10 cellular contexts compared by ENCODE assay signal in genomic region chr22:29912605-29913398, GRCh38. TPM values are rescaled to one million over a fixed set of nuclear protein-coding genes. Genes with fewer than 3 reads are reported as not detected.
DNase-seq lines count a peak whose midpoint lies in the region; ATAC-seq and TF ChIP-seq lines count a peak whose summit lies in the region.
"Had no signal": no experiment of that assay in that cellular context is flagged by ENCODE, and none has a peak within 500 bp of the region (broad histone marks: within the 10 kb centered on the region; RNA-seq: fewer than 3 reads in every experiment).

No MANE protein-coding gene starts in this region.

- H3K27ac ChIP-seq in fibroblast of lung (ENCODE audit: insufficient read depth, low read length) (peak overlapping the region; percentile 44), neutrophil (peak overlapping the region; percentile 63)

- no peak overlapping the region for H2AFZ ChIP-seq in fibroblast of lung (ENCODE audit: low read length)

- H3K9ac ChIP-seq in fibroblast of lung (ENCODE audit: insufficient read depth, low read length): no peak overlapping the region

- H3K79me2 ChIP-seq in fibroblast of lung (ENCODE audit: control insufficient read depth, insufficient read depth, low read length): peaks cover 37% of the 10 kb centered on the region

- H3K27me3 ChIP-seq in BJ (ENCODE audit: control insufficient read depth, insufficient read depth, low read length) (no peaks in the 10 kb centered on the region), MG63 (no peaks in the 10 kb centered on the region), fibroblast of lung (ENCODE audit: control insufficient read depth, insufficient read depth, low read length) (no peaks in the 10 kb centered on the region), neutrophil (no peaks in the 10 kb centered on the region)

- H3K36me3 ChIP-seq in BJ (ENCODE audit: control insufficient read depth, insufficient read depth, low read length) (no peaks in the 10 kb centered on the region), MG63 (no peaks in the 10 kb centered on the region), fibroblast of lung (ENCODE audit: control insufficient read depth, insufficient read depth, low read length) (no peaks in the 10 kb centered on the region), neutrophil (no peaks in the 10 kb centered on the region)

- peaks cover 1% of the 10 kb centered on the region for H4K20me1 ChIP-seq in fibroblast of lung (ENCODE audit: control insufficient read depth, extremely low read depth, insufficient read depth, low read length)

- H3K4me2 ChIP-seq in fibroblast of lung (ENCODE audit: extremely low read depth, insufficient read depth, low read length): peak overlapping the region; percentile 65

- POLR2A ChIA-PET in BJ (lab: Charles Lee): no interaction called here

- TF ChIP-seq CTCF in BJ (IDR thresholded peaks at IDR 0.05; ENCODE audit: insufficient read depth, low read depth, low read length): no peak
- no peak for TF ChIP-seq CTCF in fibroblast of lung (conservative IDR thresholded peaks at IDR 0.05 in 1 of 2, IDR thresholded peaks at IDR 0.05 in 1 of 2; ENCODE audit: low read depth in 1 of 2, low read length in 2 of 2)
- no peak for TF ChIP-seq CTCF in neutrophil (IDR thresholded peaks at IDR 0.05)

- H3K9me3 ChIP-seq in MG63 (no peaks in the 10 kb centered on the region), fibroblast of lung (ENCODE audit: control insufficient read depth, insufficient read depth, low read depth, low read length) (no peaks in the 10 kb centered on the region), neutrophil (no peaks in the 10 kb centered on the region)

- H3K4me1 ChIP-seq in fibroblast of lung (ENCODE audit: control insufficient read depth, extremely low read depth, insufficient read depth, low read length) (peaks cover 25% of the 10 kb centered on the region), neutrophil (ENCODE audit: control insufficient read depth in 1 of 2, insufficient read depth in 1 of 2, low read depth in 1 of 2, low read length in 1 of 2) (peaks cover 45 to 87% of the 10 kb centered on the region in 2 experiments)

- DNase-seq in BJ (ENCODE audit: low read depth) (peak; percentile 26), MG63 (peak; percentile 44), fibroblast of lung (ENCODE audit: low read depth in 2 of 2) (peak; percentile 92 to 97), hypothalamus (lab: John Stamatoyannopoulos, UW) (no peak), NAMALWA (ENCODE audit: low spot score) (no peak)
- DNase-seq in activated T-cell treated with anti-CD3 and anti-CD28 coated beads, Interleukin-2, amount 50 U/mL, for 1 hour: no peak
- DNase-seq: activated CD4-positive, alpha-beta T cell treated with anti-CD3 and anti-CD28 coated beads for 4 hours; stimulated activated naive CD8-positive, alpha-beta T cell treated with anti-CD3 and anti-CD28 coated beads, Interleukin-15, amount 100 ng/mL, for 72 hours had no signal

- CTCF ChIA-PET in BJ (lab: Yijun Ruan, JAX): no interaction called here

- no peak overlapping the region for H3K4me3 ChIP-seq in BJ (ENCODE audit: low read depth, low read length)
- H3K4me3 ChIP-seq in MG63: no peak overlapping the region
- no peak overlapping the region for H3K4me3 ChIP-seq in fibroblast of lung (replicated peaks in 1 of 4; ENCODE audit: control extremely low read depth in 1 of 4, insufficient read depth in 1 of 4, low read depth in 3 of 4, low read length in 4 of 4)
- no peak overlapping the region for H3K4me3 ChIP-seq in neutrophil (ENCODE audit: low read depth in 1 of 2, low read length in 1 of 2)

- no peak for ATAC-seq in GM19463 (IDR thresholded peaks at IDR 0.05; ENCODE audit: unreplicated experiment)
- ATAC-seq: stimulated activated naive CD8-positive, alpha-beta T cell treated with anti-CD3 and anti-CD28 coated beads, Interleukin-15, amount 100 ng/mL, for 72 hours had no signal

RNA-seq across cellular contexts. Expression of gene MTMR3, which starts 29.8 kb away (rescaled TPM):
- polyA plus RNA-seq in BJ (2011; rRNA removed) (22.2 and 32.8 TPM in 2 replicates), fibroblast of lung (15.0 and 18.1 TPM in 2 replicates)
- 37.4 and 40.1 TPM in 2 replicates for polyA minus RNA-seq in BJ (2011; rRNA and poly(A)+ RNA removed)
- total RNA-seq in MG63 (2014; rRNA removed; shearing (Covaris generic); ENCODE audit: low replicate concordance): 9.1 and 12.9 TPM in 2 replicates
- total RNA-seq in fibroblast of lung: 23.4 and 31.2 TPM in 2 replicates
- 12.2 and 13.3 TPM in 2 replicates for polyA plus RNA-seq in fibroblast of lung (2012)
- 38.7 and 88.7 TPM in 2 replicates for polyA minus RNA-seq in fibroblast of lung (ENCODE audit: low replicate concordance)

Comparison
In these comparisons a context has a peak if more than half of its experiments do, and no peak if none do; other contexts are left out.
1. DNase-seq: peak in BJ (single experiment), MG63 (single experiment) and fibroblast of lung (2 of 2); none in hypothalamus (0 of 51), activated T-cell treated with anti-CD3 and anti-CD28 coated beads, Interleukin-2, amount 50 U/mL, for 1 hour (single experiment) and NAMALWA (single experiment).